8 cellular contexts compared by ENCODE assay signal in genomic region chrX:13000311-13000811, GRCh38. TPM values are rescaled to one million over a fixed set of nuclear protein-coding genes. Genes with fewer than 3 reads are reported as not detected.
DNase-seq lines count a peak whose midpoint lies in the region; ATAC-seq and TF ChIP-seq lines count a peak whose summit lies in the region.

No MANE protein-coding gene starts in this region.

- no TSS peak for BruUV-seq in Panc1 (replicated peaks; lab: Mats Ljungman, UMichigan)

- DNase-seq in Panc1 (ENCODE audit: low read depth, low spot score) (no peak), right cardiac atrium (peak in 2 of 3 donors; percentile 30 to 52), vagina (ENCODE audit: extremely low spot score in 2 of 2) (no peak), glomerular visceral epithelial cell (ENCODE audit: extremely low spot score) (no peak), foreskin keratinocyte (no peak)

- H3K27ac ChIP-seq in Panc1 (ENCODE audit: low read length) (peak overlapping the region; percentile 71), right cardiac atrium (ENCODE audit: low read length) (peak overlapping the region; percentile 27), vagina (peak overlapping the region; percentile 44), foreskin keratinocyte (no peak overlapping the region)

- H3K27me3 ChIP-seq in Panc1 (ENCODE audit: control insufficient read depth, insufficient read depth, low read length) (no peaks in the 10 kb centered on the region), right cardiac atrium (ENCODE audit: control insufficient read depth, insufficient read depth) (no peaks in the 10 kb centered on the region), vagina (no peaks in the 10 kb centered on the region), foreskin keratinocyte (no peaks in the 10 kb centered on the region)

- intact Hi-C loops in Panc1 (cut with micrococcal nuclease; ENCODE audit: unreplicated experiment) (no loop called here), right cardiac atrium (cut with DNase I) (no loop called here), vagina (cut with DNase I) (no loop called here)

- no peak for TF ChIP-seq POLR2A in vagina (IDR thresholded peaks at IDR 0.05)

- in situ Hi-C loops in Panc1 (cut with HindIII; ENCODE audit: low pct_unique_long_range_greater_than_20kb, low sequenced_read_pairs), result no loop called here

- CTCF ChIA-PET in Panc1 (lab: Charles Lee), result interaction anchor here (0.6 kb wide), 1 partner anchor 29 kb away, joined by 7 read pairs; no protein-coding TSS in a partner anchor

- no peaks in the 10 kb centered on the region for H3K36me3 ChIP-seq in Panc1 (ENCODE audit: control insufficient read depth, insufficient read depth, low read length)
- H3K36me3 ChIP-seq in vagina, result no peaks in the 10 kb centered on the region

- WGBS in right cardiac atrium, result 25% methylated on average over 8 of the region's 8 CpGs

- H3K9me3 ChIP-seq in Panc1 (ENCODE audit: control insufficient read depth, insufficient read depth, low read depth, low read length) (no peaks in the 10 kb centered on the region), right cardiac atrium (ENCODE audit: control insufficient read depth, low read length) (no peaks in the 10 kb centered on the region), vagina (no peaks in the 10 kb centered on the region)

- ATAC-seq in GM18868 (IDR thresholded peaks at IDR 0.05; ENCODE audit: unreplicated experiment) (peak; percentile 50), HG02642 (IDR thresholded peaks at IDR 0.05; ENCODE audit: poor library complexity, unreplicated experiment) (peak; percentile 47), Panc1 (no peak), right cardiac atrium (peak; percentile 59 to 63), HG02970 (IDR thresholded peaks at IDR 0.05; ENCODE audit: low FRiP score, unreplicated experiment) (no peak), foreskin keratinocyte (no peak)

- POLR2A ChIA-PET in Panc1 (lab: Charles Lee), result no interaction called here

- H3K4me3 ChIP-seq in Panc1 (ENCODE audit: low read depth in 2 of 2, low read length in 2 of 2) (no peak overlapping the region), right cardiac atrium (ENCODE audit: low read length) (no peak overlapping the region), vagina (no peak overlapping the region)

- TF ChIP-seq CTCF in Panc1 (IDR thresholded peaks at IDR 0.05), result no peak
- TF ChIP-seq CTCF in vagina (IDR thresholded peaks at IDR 0.05), result no peak
- no peak for TF ChIP-seq CTCF in foreskin keratinocyte (conservative IDR thresholded peaks at IDR 0.05)

- H3K4me1 ChIP-seq in Panc1 (ENCODE audit: control insufficient read depth, insufficient read depth, low read length), result peaks cover 7% of the 10 kb centered on the region
- peaks cover 6% of the 10 kb centered on the region for H3K4me1 ChIP-seq in right cardiac atrium (ENCODE audit: control insufficient read depth, insufficient read depth, low read length)
- peaks cover 10% of the 10 kb centered on the region for H3K4me1 ChIP-seq in vagina
- peaks cover 13% of the 10 kb centered on the region for H3K4me1 ChIP-seq in foreskin keratinocyte

RNA-seq across cellular contexts. Expression of gene TMSB4X, which starts 25.5 kb away (rescaled TPM):
- 2,928 TPM for total RNA-seq in Panc1 (2021; ENCODE audit: unreplicated experiment)
- polyA plus RNA-seq in Panc1 (2012; ENCODE audit: insufficient read length), result 5,442 TPM
- total RNA-seq in right cardiac atrium, result 1,000 to 10,000 TPM; 1,054 to 1,542 (median 1,304) TPM
- 2,718 TPM for polyA plus RNA-seq in right cardiac atrium
- 3,119 TPM for total RNA-seq in vagina
- 1,702 and 2,721 TPM in 2 replicates for total RNA-seq in foreskin keratinocyte
- 2,710 and 4,192 TPM in 2 replicates for polyA plus RNA-seq in foreskin keratinocyte

RNA-seq across cellular contexts. Expression of gene FAM9C, which starts 44.1 kb away (rescaled TPM):
- total RNA-seq in Panc1 (2021; ENCODE audit: unreplicated experiment), result not detected
- polyA plus RNA-seq in Panc1 (2012; ENCODE audit: insufficient read length), result not detected
- not detected for total RNA-seq in right cardiac atrium
- polyA plus RNA-seq in right cardiac atrium, result 0.02 TPM
- not detected for total RNA-seq in vagina
- not detected in 2 replicates for total RNA-seq in foreskin keratinocyte
- polyA plus RNA-seq in foreskin keratinocyte, result not detected in 2 replicates

Comparison
In these comparisons a context has a peak if more than half of its experiments do, and no peak if none do; other contexts are left out.
1. ATAC-seq: peak in GM18868 (single experiment), HG02642 (single experiment) and right cardiac atrium (2 of 2); none in Panc1 (single experiment), HG02970 (single experiment) and foreskin keratinocyte (single experiment).
2. DNase-seq: peak in right cardiac atrium (2 of 3); none in Panc1 (single experiment), vagina (0 of 2), glomerular visceral epithelial cell (single experiment) and foreskin keratinocyte (0 of 2).